Comparison of ENCODE assay signal across 1 cellular context in genomic region chr20:10080554-10080953, GRCh38.
TF ChIP-seq lines count a peak whose summit lies in the region.

No MANE protein-coding gene starts in this region.

TF ChIP-seq in SK-N-SH, 30 proteins besides CTCF, POLR2A, EP300 and RAD21 (continued from another document):
- TF ChIP-seq USF1 (IDR thresholded peaks at IDR 0.05; ENCODE audit: borderline replicate concordance, low read depth) (no peak), RFX5 (IDR thresholded peaks at IDR 0.05; ENCODE audit: low read length) (no peak), POLR2AphosphoS5 (IDR thresholded peaks at IDR 0.05; ENCODE audit: low read depth, low read length) (no peak), CHD2 (IDR thresholded peaks at IDR 0.05; ENCODE audit: low read length, partially characterized antibody) (no peak), GABPA (IDR thresholded peaks at IDR 0.05; ENCODE audit: low read depth) (no peak), REST (IDR thresholded peaks at IDR 0.05; ENCODE audit: low read depth, low read length) (no peak), IRF3 (IDR thresholded peaks at IDR 0.05; ENCODE audit: low read depth, low read length) (no peak)
